In the genomic region with DNA sequence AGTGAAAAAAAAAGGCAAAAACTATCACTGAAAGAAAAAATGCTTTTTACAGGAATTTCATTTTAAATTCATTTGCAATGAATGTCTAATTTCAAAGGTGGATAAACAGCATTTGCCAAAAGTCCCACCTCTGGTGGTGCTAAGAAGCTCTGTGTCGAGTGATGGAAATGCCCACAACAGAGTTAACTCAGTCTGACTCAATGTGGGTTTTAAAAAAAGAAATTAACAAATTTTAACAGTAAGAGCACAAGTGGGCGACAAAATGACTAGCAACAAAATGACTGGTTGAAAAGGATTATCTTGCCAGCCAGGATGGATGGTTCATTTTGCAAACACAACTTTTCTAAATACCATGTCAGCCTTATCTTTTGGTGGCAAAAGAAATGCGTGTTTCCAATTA, we compare ENCODE assay signal across 16 cellular contexts.
DNase-seq lines count a peak whose midpoint lies in the region; ATAC-seq lines count a peak whose summit lies in the region.
"Had no signal": no experiment of that assay in that cellular context is flagged by ENCODE, and none has a peak within 500 bp of the region (broad histone marks: within the 10 kb centered on the region; RNA-seq: fewer than 3 reads in every experiment).

No MANE protein-coding gene starts in this region.

- H3K27me3 Mint-ChIP-seq in activated naive CD8-positive, alpha-beta T cell, result no peaks in the 10 kb centered on the region
- H3K27me3 Mint-ChIP-seq in stimulated activated naive CD8-positive, alpha-beta T cell treated with anti-CD3 and anti-CD28 coated beads, Interleukin-15, Interleukin-2, amounts not matched to agents 100 ng/mL and 50 ng/mL, for 24 hours, result no peaks in the 10 kb centered on the region
- H3K27me3 Mint-ChIP-seq: dendritic cell treated with granulocyte-macrophage colony-stimulating factor and Interleukin-4, amounts not matched to agents 40 ng/mL and 50 ng/mL, for 4 days had no signal

- no peak for ATAC-seq in GM21825 (IDR thresholded peaks at IDR 0.05; ENCODE audit: unreplicated experiment)
- no peak for ATAC-seq in GM18520 (IDR thresholded peaks at IDR 0.05; ENCODE audit: unreplicated experiment)

- H3K9me3 Mint-ChIP-seq in activated naive CD8-positive, alpha-beta T cell (ENCODE audit: low read depth), result no peaks in the 10 kb centered on the region
- H3K9me3 Mint-ChIP-seq in stimulated activated naive CD8-positive, alpha-beta T cell treated with anti-CD3 and anti-CD28 coated beads, Interleukin-15, Interleukin-2, amounts not matched to agents 100 ng/mL and 50 ng/mL, for 24 hours, result no peaks in the 10 kb centered on the region
- H3K9me3 Mint-ChIP-seq: dendritic cell treated with granulocyte-macrophage colony-stimulating factor and Interleukin-4, amounts not matched to agents 40 ng/mL and 50 ng/mL, for 4 days; type B pancreatic cell had no signal

- peak overlapping the region; percentile 50 for H3K4me3 Mint-ChIP-seq in activated naive CD8-positive, alpha-beta T cell
- peak overlapping the region; percentile 37 for H3K4me3 Mint-ChIP-seq in stimulated activated naive CD8-positive, alpha-beta T cell treated with anti-CD3 and anti-CD28 coated beads, Interleukin-15, Interleukin-2, amounts not matched to agents 100 ng/mL and 50 ng/mL, for 24 hours
- H3K4me3 Mint-ChIP-seq: dendritic cell treated with granulocyte-macrophage colony-stimulating factor and Interleukin-4, amounts not matched to agents 40 ng/mL and 50 ng/mL, for 4 days; type B pancreatic cell had no signal

- H3K4me1 Mint-ChIP-seq in activated naive CD8-positive, alpha-beta T cell (ENCODE audit: low read depth), result peaks cover 99% of the 10 kb centered on the region
- H3K4me1 Mint-ChIP-seq in stimulated activated naive CD8-positive, alpha-beta T cell treated with anti-CD3 and anti-CD28 coated beads, Interleukin-15, Interleukin-2, amounts not matched to agents 100 ng/mL and 50 ng/mL, for 24 hours (ENCODE audit: low read depth), result peaks cover 100% of the 10 kb centered on the region

- peak overlapping the region; percentile 97 for H3K27ac Mint-ChIP-seq in activated naive CD8-positive, alpha-beta T cell
- H3K27ac Mint-ChIP-seq in stimulated activated naive CD8-positive, alpha-beta T cell treated with anti-CD3 and anti-CD28 coated beads, Interleukin-15, Interleukin-2, amounts not matched to agents 100 ng/mL and 50 ng/mL, for 24 hours, result peak overlapping the region; percentile 75
- H3K27ac Mint-ChIP-seq: dendritic cell treated with granulocyte-macrophage colony-stimulating factor and Interleukin-4, amounts not matched to agents 40 ng/mL and 50 ng/mL, for 4 days; type B pancreatic cell had no signal

- peak; percentile 46 for DNase-seq in stimulated activated CD4-positive, alpha-beta T cell treated with anti-CD3 and anti-CD28 coated beads, Interleukin-15, amount 100 ng/mL, for 24 hours
- DNase-seq in stimulated activated CD4-positive, alpha-beta T cell treated with anti-CD3 and anti-CD28 coated beads, Interleukin-2, amount 100 ng/mL, for 48 hours, result no peak
- DNase-seq in OCI-M1 (lab: John Stamatoyannopoulos, UW), result peak; percentile 60
- DNase-seq: amniotic stem cell, Caco-2, EL, H7, NCI-H1105 treated with DMSO at 0.1 percent for 48 hours, NCI-H524, occipital lobe had no signal

- H3K36me3 Mint-ChIP-seq in activated naive CD8-positive, alpha-beta T cell, result peaks cover 2% of the 10 kb centered on the region
- H3K36me3 Mint-ChIP-seq in stimulated activated naive CD8-positive, alpha-beta T cell treated with anti-CD3 and anti-CD28 coated beads, Interleukin-15, Interleukin-2, amounts not matched to agents 100 ng/mL and 50 ng/mL, for 24 hours (ENCODE audit: low read depth), result no peaks in the 10 kb centered on the region
- H3K36me3 Mint-ChIP-seq: type B pancreatic cell had no signal

Comparison
In these comparisons a context has a peak if more than half of its experiments do, and no peak if none do; other contexts are left out.
1. DNase-seq: peak in stimulated activated CD4-positive, alpha-beta T cell treated with anti-CD3 and anti-CD28 coated beads, Interleukin-15, amount 100 ng/mL, for 24 hours (single experiment) and OCI-M1 (single experiment); none in stimulated activated CD4-positive, alpha-beta T cell treated with anti-CD3 and anti-CD28 coated beads, Interleukin-2, amount 100 ng/mL, for 48 hours (0 of 2).